In the genomic region with DNA sequence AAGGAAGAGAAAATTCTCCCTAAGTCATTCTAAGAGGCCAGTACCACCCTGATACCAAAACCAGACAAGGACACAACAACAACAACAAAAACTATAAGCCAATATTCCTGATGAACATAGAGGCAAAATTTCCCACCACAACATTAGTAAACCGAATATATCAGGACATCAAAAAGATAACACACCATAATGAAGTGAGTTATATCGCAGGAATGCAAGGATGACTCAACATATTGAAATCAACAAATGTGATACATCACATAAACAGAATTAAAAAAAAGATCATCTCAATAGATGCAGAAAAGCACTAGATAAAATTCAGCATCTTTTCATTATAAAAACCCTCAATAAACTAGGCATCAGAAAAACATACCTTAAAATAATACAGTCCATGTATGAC, we compare ENCODE assay signal across 23 cellular contexts.
"Had no signal": no experiment of that assay in that cellular context is flagged by ENCODE, and none has a peak within 500 bp of the region (broad histone marks: within the 10 kb centered on the region; RNA-seq: fewer than 3 reads in every experiment).

No MANE protein-coding gene starts in this region.

- DNase-seq: activated CD4-positive, alpha-beta T cell treated with anti-CD3 and anti-CD28 coated beads for 4 hours; activated CD4-positive, alpha-beta T cell treated with anti-CD3 and anti-CD28 coated beads, Interleukin-2, amount 50 U/mL, for 48 hours; activated CD8-positive, alpha-beta memory T cell treated with anti-CD3 and anti-CD28 coated beads for 24 hours; activated effector memory CD4-positive, alpha-beta T cell treated with Interleukin-2 at 50 U/mL for 16 hours; activated naive CD4-positive, alpha-beta T cell treated with anti-CD3 and anti-CD28 coated beads, Interleukin-2, amount 10 ng/mL, durations not matched to agents 7 days and 5 days; activated naive CD8-positive, alpha-beta T cell treated with anti-CD3 and anti-CD28 coated beads, Interleukin-2, amount 10 ng/mL, durations not matched to agents 7 days and 5 days; amygdala; dermis blood vessel endothelial cell; effector CD4-positive, alpha-beta T cell; gastrocnemius medialis; glutamatergic neuron; islet precursor cell; left cardiac atrium; left ventricle myocardium superior; naive B cell; nephron progenitor cell; right lobe of liver; stimulated activated CD4-positive, alpha-beta T cell treated with anti-CD3 and anti-CD28 coated beads, Interleukin-2, amount 100 ng/mL, for 48 hours; stimulated activated naive CD8-positive, alpha-beta T cell treated with anti-CD3 and anti-CD28 coated beads, Interleukin-15, Interleukin-2, amounts not matched to agents 100 U/mL and 50 U/mL, for 24 hours; testis; transverse colon had no signal

- H3K4me3 ChIP-seq: gastrocnemius medialis, right lobe of liver, testis, transverse colon had no signal

- FAIRE-seq: endometrium, urothelium cell line had no signal

- ATAC-seq: gastrocnemius medialis; left cardiac atrium; left ventricle myocardium superior; right lobe of liver; stimulated activated naive CD8-positive, alpha-beta T cell treated with anti-CD3 and anti-CD28 coated beads, Interleukin-15, Interleukin-2, amounts not matched to agents 100 U/mL and 50 U/mL, for 24 hours had no signal
